Comparison of ENCODE assay signal across 23 cellular contexts in genomic region chr16:83439412-83439811, GRCh38.
DNase-seq lines count a peak whose midpoint lies in the region; ATAC-seq and TF ChIP-seq lines count a peak whose summit lies in the region.
"Had no signal": no experiment of that assay in that cellular context is flagged by ENCODE, and none has a peak within 500 bp of the region (broad histone marks: within the 10 kb centered on the region; RNA-seq: fewer than 3 reads in every experiment).

No MANE protein-coding gene starts in this region.

- peak overlapping the region; percentile 13 for H3K27ac Mint-ChIP-seq in stimulated activated effector memory CD8-positive, alpha-beta T cell treated with anti-CD3 and anti-CD28 coated beads, Interleukin-12 subunit alpha, Interleukin-12 subunit beta, amount 100 ng/mL, for 72 hours
- H3K27ac Mint-ChIP-seq: CD4-positive, alpha-beta memory T cell; CD8-positive, alpha-beta memory T cell had no signal

- 64 to 70% methylated on average over 6 of the region's 6 CpGs for WGBS in heart right ventricle, 2 donors

- H3K4me1 ChIP-seq in heart right ventricle = peaks cover 0 to 5% (median 0%) of the 10 kb centered on the region in 9 donors
- H3K4me1 ChIP-seq: BE2C, BLaER1 had no signal

- no peak for TF ChIP-seq CTCF in heart right ventricle (IDR thresholded peaks at IDR 0.05)

- no peak for DNase-seq in heart right ventricle
- no peak for DNase-seq in Right ventricle myocardium superior
- DNase-seq in dermis blood vessel endothelial cell = peak; percentile 2
- no peak for DNase-seq in stimulated activated effector memory CD8-positive, alpha-beta T cell treated with anti-CD3 and anti-CD28 coated beads, Interleukin-12 subunit alpha, Interleukin-12 subunit beta, amount 100 ng/mL, for 72 hours (ENCODE audit: low spot score in 2 of 2)
- DNase-seq in occipital lobe (lab: John Stamatoyannopoulos, UW) = no peak
- DNase-seq: 8988T; ACHN; BE2C; C1 segment of cervical spinal cord; CD4-positive, alpha-beta memory T cell; CD4-positive, CD25-positive, alpha-beta regulatory T cell; CD8-positive, alpha-beta memory T cell; COR-L47; DMS 273 treated with DMSO at 0.1 percent for 48 hours; DMS153; DMS53; DMS79; DND-41; EL; GDM1 had no signal

- no peak overlapping the region for H3K4me3 ChIP-seq in heart right ventricle
- H3K4me3 ChIP-seq: BLaER1, GM12878 had no signal

- H3K36me3 ChIP-seq in heart right ventricle = no peaks in the 10 kb centered on the region
- H3K36me3 ChIP-seq: BE2C, BLaER1 had no signal

- no peaks in the 10 kb centered on the region for H3K27me3 ChIP-seq in heart right ventricle
- H3K27me3 ChIP-seq: BE2C, BLaER1 had no signal

- no peaks in the 10 kb centered on the region for H3K9me3 Mint-ChIP-seq in stimulated activated effector memory CD8-positive, alpha-beta T cell treated with anti-CD3 and anti-CD28 coated beads, Interleukin-12 subunit alpha, Interleukin-12 subunit beta, amount 100 ng/mL, for 72 hours

- ATAC-seq in heart right ventricle = peak in 5 of 8 donors; percentile 34 to 72 (median 42)
- ATAC-seq in Right ventricle myocardium superior (ENCODE audit: poor library complexity) = no peak
- no peak for ATAC-seq in stimulated activated effector memory CD8-positive, alpha-beta T cell treated with anti-CD3 and anti-CD28 coated beads, Interleukin-12 subunit alpha, Interleukin-12 subunit beta, amount 100 ng/mL, for 72 hours
- ATAC-seq: GM12878 had no signal

- H3K27ac ChIP-seq in heart right ventricle = no peak overlapping the region
- H3K27ac ChIP-seq: BLaER1 had no signal

- no peaks in the 10 kb centered on the region for H3K4me1 Mint-ChIP-seq in stimulated activated effector memory CD8-positive, alpha-beta T cell treated with anti-CD3 and anti-CD28 coated beads, Interleukin-12 subunit alpha, Interleukin-12 subunit beta, amount 100 ng/mL, for 72 hours
- H3K4me1 Mint-ChIP-seq: CD14-positive monocyte; CD4-positive, alpha-beta memory T cell; CD4-positive, CD25-positive, alpha-beta regulatory T cell; CD8-positive, alpha-beta memory T cell had no signal

- no peak overlapping the region for H3K4me3 Mint-ChIP-seq in stimulated activated effector memory CD8-positive, alpha-beta T cell treated with anti-CD3 and anti-CD28 coated beads, Interleukin-12 subunit alpha, Interleukin-12 subunit beta, amount 100 ng/mL, for 72 hours
- H3K4me3 Mint-ChIP-seq: CD4-positive, alpha-beta memory T cell; CD4-positive, CD25-positive, alpha-beta regulatory T cell; CD8-positive, alpha-beta memory T cell had no signal

- intact Hi-C loops in heart right ventricle (cut with DNase I) = loop anchor here in 1 of 10 donors (10.0 kb wide), 1 partner anchor 65 kb away; no protein-coding TSS in a partner anchor
- intact Hi-C loops in Right ventricle myocardium superior (cut with DNase I) = no loop called here

- no peaks in the 10 kb centered on the region for H3K9me3 ChIP-seq in heart right ventricle
- H3K9me3 ChIP-seq: BE2C, BLaER1 had no signal

- no peaks in the 10 kb centered on the region for H3K36me3 Mint-ChIP-seq in stimulated activated effector memory CD8-positive, alpha-beta T cell treated with anti-CD3 and anti-CD28 coated beads, Interleukin-12 subunit alpha, Interleukin-12 subunit beta, amount 100 ng/mL, for 72 hours
- H3K36me3 Mint-ChIP-seq: CD14-positive monocyte; CD4-positive, alpha-beta memory T cell; CD4-positive, CD25-positive, alpha-beta regulatory T cell; CD8-positive, alpha-beta memory T cell had no signal

Comparison
In these comparisons a context has a peak if more than half of its experiments do, and no peak if none do; other contexts are left out.
1. ATAC-seq: peak in heart right ventricle (5 of 8); none in Right ventricle myocardium superior (single experiment) and stimulated activated effector memory CD8-positive, alpha-beta T cell treated with anti-CD3 and anti-CD28 coated beads, Interleukin-12 subunit alpha, Interleukin-12 subunit beta, amount 100 ng/mL, for 72 hours (single experiment).